Comparison of ENCODE assay signal across 9 cellular contexts in the genomic region with DNA sequence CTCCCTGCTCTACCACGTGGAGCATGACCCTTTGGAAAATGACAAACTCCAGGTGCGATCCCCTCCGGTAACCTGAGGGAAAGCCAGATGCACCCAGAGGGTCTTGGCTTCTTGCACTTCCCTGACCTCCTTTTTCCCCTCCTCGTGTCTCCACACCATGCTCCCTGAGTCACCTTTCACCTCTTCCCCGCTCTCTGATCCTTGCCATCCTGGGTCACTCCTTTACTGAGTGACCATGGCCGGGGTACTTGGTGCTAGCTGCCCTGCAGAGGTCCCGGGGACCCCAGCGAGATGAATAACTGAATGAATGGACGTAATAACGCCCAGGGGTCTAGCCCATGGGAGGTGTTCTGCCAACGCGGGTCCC. TPM values are rescaled to one million over a fixed set of nuclear protein-coding genes. Genes with fewer than 3 reads are reported as not detected.
DNase-seq lines count a peak whose midpoint lies in the region; ATAC-seq and TF ChIP-seq lines count a peak whose summit lies in the region.
"Had no signal": no experiment of that assay in that cellular context is flagged by ENCODE, and none has a peak within 500 bp of the region (broad histone marks: within the 10 kb centered on the region; RNA-seq: fewer than 3 reads in every experiment).

No MANE protein-coding gene starts in this region.

- no peaks in the 10 kb centered on the region for H3K27me3 ChIP-seq in CD4-positive, alpha-beta memory T cell (ENCODE audit: insufficient read depth, low read length)
- H3K27me3 ChIP-seq in KMS-11 (ENCODE audit: insufficient read depth, low read depth): no peaks in the 10 kb centered on the region
- H3K27me3 ChIP-seq in endocrine pancreas (ENCODE audit: control insufficient read depth, insufficient read depth, low read length): no peaks in the 10 kb centered on the region
- H3K27me3 ChIP-seq in parathyroid adenoma (ENCODE audit: control insufficient read depth, insufficient read depth, low read length): no peaks in the 10 kb centered on the region

- H3K4me3 ChIP-seq in CD4-positive, alpha-beta memory T cell (ENCODE audit: low read length in 2 of 2): no peak overlapping the region
- no peak overlapping the region for H3K4me3 ChIP-seq in KMS-11 (IDR thresholded peaks at IDR 0.05; ENCODE audit: insufficient read depth, low read depth, low read length)
- no peak overlapping the region for H3K4me3 ChIP-seq in endocrine pancreas (ENCODE audit: control insufficient read depth, insufficient read depth, low read length)
- no peak overlapping the region for H3K4me3 ChIP-seq in parathyroid adenoma (ENCODE audit: low read depth, low read length)

- H3K4me1 ChIP-seq in CD4-positive, alpha-beta memory T cell (ENCODE audit: insufficient read depth, low read length): peaks cover 10% of the 10 kb centered on the region
- H3K4me1 ChIP-seq in KMS-11 (ENCODE audit: low read depth, poor library complexity, severe bottlenecking): peaks cover 5% of the 10 kb centered on the region
- H3K4me1 ChIP-seq in endocrine pancreas (ENCODE audit: control insufficient read depth, insufficient read depth, low read length): no peaks in the 10 kb centered on the region
- H3K4me1 ChIP-seq in parathyroid adenoma: no peaks in the 10 kb centered on the region

- peak overlapping the region in 1 of 7 donors; percentile 75 for H3K27ac Mint-ChIP-seq in CD4-positive, alpha-beta memory T cell

- peaks cover 0 to 1% (median 0%) of the 10 kb centered on the region in 8 donors for H3K9me3 Mint-ChIP-seq in CD4-positive, alpha-beta memory T cell

- no peak for DNase-seq in CD4-positive, alpha-beta memory T cell
- DNase-seq in AG08396 (ENCODE audit: low spot score): no peak
- DNase-seq in NCI-H748 (lab: John Stamatoyannopoulos, UW; ENCODE audit: unreplicated experiment): no peak
- DNase-seq in sciatic nerve (ENCODE audit: low spot score): no peak
- no peak for DNase-seq in C1 segment of cervical spinal cord (lab: John Stamatoyannopoulos, UW)

- ATAC-seq in sciatic nerve: no peak

- intact Hi-C loops in CD4-positive, alpha-beta memory T cell (cut with micrococcal nuclease): no loop called here
- intact Hi-C loops in sciatic nerve (cut with DNase I): no loop called here

- H3K9me3 ChIP-seq in CD4-positive, alpha-beta memory T cell (ENCODE audit: control insufficient read depth in 1 of 2, low read length in 2 of 2): no peaks in the 10 kb centered on the region
- H3K9me3 ChIP-seq in endocrine pancreas (ENCODE audit: control insufficient read depth, low read length) (no peaks in the 10 kb centered on the region), parathyroid adenoma (ENCODE audit: control insufficient read depth, low read length) (no peaks in the 10 kb centered on the region)

- peak overlapping the region; percentile 57 to 82 (median 64) for H3K4me3 Mint-ChIP-seq in CD4-positive, alpha-beta memory T cell

- CTCF ChIA-PET in CD4-positive, alpha-beta memory T cell (lab: Charles Lee; ENCODE audit: partially characterized antibody): no interaction called here

- H3K79me2 ChIP-seq in KMS-11 (ENCODE audit: insufficient read depth, low read depth) (no peaks in the 10 kb centered on the region), parathyroid adenoma (peaks cover 2% of the 10 kb centered on the region)

- H3K9ac ChIP-seq in KMS-11: peak overlapping the region; percentile 35; the same call in 1 of the 2 replicates
- H3K9ac ChIP-seq in endocrine pancreas (ENCODE audit: control insufficient read depth, insufficient read depth, low read length): peak overlapping the region; percentile 26
- no peak overlapping the region for H3K9ac ChIP-seq in parathyroid adenoma

- no peak overlapping the region for H3K27ac ChIP-seq in CD4-positive, alpha-beta memory T cell (ENCODE audit: low read depth, low read length)
- H3K27ac ChIP-seq in KMS-11 (no peak overlapping the region), parathyroid adenoma (no peak overlapping the region)

- H3K27me3 Mint-ChIP-seq in CD4-positive, alpha-beta memory T cell: peaks cover 0 to 2% of the 10 kb centered on the region in 2 donors

- TF ChIP-seq CTCF in KMS-11 (conservative IDR thresholded peaks at IDR 0.05; ENCODE audit: low read depth, low read length) (no peak), parathyroid adenoma (IDR thresholded peaks at IDR 0.05) (no peak)

- no peaks in the 10 kb centered on the region for H3K36me3 Mint-ChIP-seq in CD4-positive, alpha-beta memory T cell

- POLR2A ChIA-PET in CD4-positive, alpha-beta memory T cell (lab: Charles Lee; ENCODE audit: partially characterized antibody): no interaction called here

- H3K4me2 ChIP-seq in KMS-11 (peak overlapping the region; percentile 42; the same call in 1 of the 2 replicates), parathyroid adenoma (ENCODE audit: low read length) (peak overlapping the region; percentile 76)

- no peaks in the 10 kb centered on the region for H3K36me3 ChIP-seq in CD4-positive, alpha-beta memory T cell (ENCODE audit: insufficient read depth, low read length)
- H3K36me3 ChIP-seq in KMS-11 (ENCODE audit: insufficient read depth) (no peaks in the 10 kb centered on the region), endocrine pancreas (ENCODE audit: control insufficient read depth, insufficient read depth, low read length) (no peaks in the 10 kb centered on the region), parathyroid adenoma (ENCODE audit: control insufficient read depth, insufficient read depth, low read length) (no peaks in the 10 kb centered on the region)

- H3K4me1 Mint-ChIP-seq in CD4-positive, alpha-beta memory T cell: peaks cover 6 to 13% (median 8%) of the 10 kb centered on the region in 4 donors

- no peaks in the 10 kb centered on the region for H4K20me1 ChIP-seq in KMS-11 (ENCODE audit: insufficient read depth)

- H2AFZ ChIP-seq in KMS-11 (ENCODE audit: low read depth) (peak overlapping the region; percentile 86), parathyroid adenoma (peak overlapping the region; percentile 82)

RNA-seq across cellular contexts. Expression of gene ZFP92, which starts 0.4 kb away (rescaled TPM):
- under 1 TPM; 0.44 to 0.55 TPM for total RNA-seq in CD4-positive, alpha-beta memory T cell
- polyA plus RNA-seq in CD4-positive, alpha-beta memory T cell: under 1 TPM; 0.03 to 0.18 TPM
- 0.85 TPM for total RNA-seq in sciatic nerve

RNA-seq across cellular contexts. Expression of gene PNMA6E, which starts 9.7 kb away (rescaled TPM):
- not detected for total RNA-seq in CD4-positive, alpha-beta memory T cell
- polyA plus RNA-seq in CD4-positive, alpha-beta memory T cell: not detected
- not detected for total RNA-seq in sciatic nerve
- total RNA-seq: NCI-H460 had no signal

RNA-seq across cellular contexts. Expression of gene TREX2, which starts 35.0 kb away (rescaled TPM):
- total RNA-seq in CD4-positive, alpha-beta memory T cell: 1 to 10 TPM; 4.0 to 4.5 TPM
- under 1 TPM in 1 of 2 donors, not detected in 1; 0.63 TPM for polyA plus RNA-seq in CD4-positive, alpha-beta memory T cell
- total RNA-seq in sciatic nerve: 1.7 TPM

RNA-seq across cellular contexts. Expression of gene HAUS7, which starts 59.5 kb away (rescaled TPM):
- 10 to 100 TPM; 29.8 to 33.8 TPM for total RNA-seq in CD4-positive, alpha-beta memory T cell
- 10 to 100 TPM; 29.7 to 33.8 TPM for polyA plus RNA-seq in CD4-positive, alpha-beta memory T cell
- 31.4 TPM for total RNA-seq in sciatic nerve
